9 cellular contexts compared by ENCODE assay signal in genomic region chr9:93116049-93116961, GRCh38. TPM values are rescaled to one million over a fixed set of nuclear protein-coding genes. Genes with fewer than 3 reads are reported as not detected.
DNase-seq lines count a peak whose midpoint lies in the region; ATAC-seq and TF ChIP-seq lines count a peak whose summit lies in the region.
"Had no signal": no experiment of that assay in that cellular context is flagged by ENCODE, and none has a peak within 500 bp of the region (broad histone marks: within the 10 kb centered on the region; RNA-seq: fewer than 3 reads in every experiment).

No MANE protein-coding gene starts in this region.

- H3K9me3 Mint-ChIP-seq in glutamatergic neuron (ENCODE audit: unreplicated experiment), result peaks cover 7% of the 10 kb centered on the region
- H3K9me3 Mint-ChIP-seq: neural crest cell had no signal

- peaks cover 2% of the 10 kb centered on the region for H3K4me1 Mint-ChIP-seq in glutamatergic neuron (ENCODE audit: low read depth, unreplicated experiment)
- H3K4me1 Mint-ChIP-seq: neural crest cell had no signal

- no peak overlapping the region for H3K27ac Mint-ChIP-seq in glutamatergic neuron (ENCODE audit: unreplicated experiment)

- no peak overlapping the region for H3K4me3 Mint-ChIP-seq in glutamatergic neuron (ENCODE audit: unreplicated experiment)
- H3K4me3 Mint-ChIP-seq: neural crest cell had no signal

- peaks cover 5% of the 10 kb centered on the region for H3K36me3 Mint-ChIP-seq in glutamatergic neuron (ENCODE audit: unreplicated experiment)

- peaks cover 6% of the 10 kb centered on the region for H3K27me3 Mint-ChIP-seq in glutamatergic neuron (ENCODE audit: unreplicated experiment)

- DNase-seq in CD1c-positive myeloid dendritic cell (ENCODE audit: extremely low spot score), result peak; percentile 92
- peak; percentile 38 for DNase-seq in OCI-M1 (lab: John Stamatoyannopoulos, UW)
- peak; percentile 18 for DNase-seq in glutamatergic neuron
- peak; percentile 73 for DNase-seq in pons (ENCODE audit: low spot score)
- DNase-seq in NCI-H146 treated with DMSO at 0.1 percent for 48 hours (lab: John Stamatoyannopoulos, UW; ENCODE audit: unreplicated experiment), result no peak
- DNase-seq in middle frontal gyrus (ENCODE audit: extremely low spot score, low spot score), result no peak
- DNase-seq in activated gamma-delta T cell treated with Interleukin-2 at 50 U/mL for 16 hours, result no peak

- ATAC-seq in GM19463 (IDR thresholded peaks at IDR 0.05; ENCODE audit: unreplicated experiment), result no peak

- TF ChIP-seq CTCF in glutamatergic neuron (IDR thresholded peaks at IDR 0.05; ENCODE audit: partially characterized antibody, unreplicated experiment), result no peak

RNA-seq across cellular contexts. Expression of gene NINJ1, which starts 17.7 kb away (rescaled TPM):
- 29.4 TPM for total RNA-seq in glutamatergic neuron (ENCODE audit: unreplicated experiment)

RNA-seq across cellular contexts. Expression of gene CARD19, which starts 20.3 kb away (rescaled TPM):
- total RNA-seq in glutamatergic neuron (ENCODE audit: unreplicated experiment), result 55.8 TPM

RNA-seq across cellular contexts. Expression of gene SUSD3, which starts 57.8 kb away (rescaled TPM):
- total RNA-seq in glutamatergic neuron (ENCODE audit: unreplicated experiment), result not detected
- total RNA-seq: neural crest cell had no signal

Comparison
In these comparisons a context has a peak if more than half of its experiments do, and no peak if none do; other contexts are left out.
1. DNase-seq: peak in CD1c-positive myeloid dendritic cell (single experiment), OCI-M1 (single experiment), glutamatergic neuron (single experiment) and pons (single experiment); none in NCI-H146 treated with DMSO at 0.1 percent for 48 hours (single experiment), middle frontal gyrus (single experiment) and activated gamma-delta T cell treated with Interleukin-2 at 50 U/mL for 16 hours (single experiment).